Comparison of ENCODE assay signal across 26 cellular contexts in the genomic region with DNA sequence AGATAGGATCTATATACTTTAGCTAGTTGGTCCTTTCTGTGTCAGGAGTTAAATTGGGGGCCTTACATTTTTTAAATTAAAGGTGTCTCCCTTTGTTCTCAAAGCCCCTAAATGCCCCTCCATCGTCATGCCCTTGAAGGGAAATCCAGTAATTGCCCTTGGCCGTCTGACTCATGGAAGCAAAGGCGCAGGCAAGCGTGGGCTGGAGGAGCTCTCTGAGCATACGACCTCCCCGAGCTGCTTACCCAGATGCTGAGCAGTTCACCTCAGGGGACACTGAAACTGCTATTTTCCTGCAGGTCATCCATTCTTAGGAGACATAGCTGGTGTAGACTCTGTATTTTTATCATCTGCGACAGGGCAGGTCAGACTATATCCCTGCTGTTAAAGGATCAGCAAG. TPM values are rescaled to one million over a fixed set of nuclear protein-coding genes. Genes with fewer than 3 reads are reported as not detected.
"Had no signal": no experiment of that assay in that cellular context is flagged by ENCODE, and none has a peak within 500 bp of the region (broad histone marks: within the 10 kb centered on the region; RNA-seq: fewer than 3 reads in every experiment).

No MANE protein-coding gene starts in this region.

- H3K4me3 ChIP-seq: cardiac muscle cell, colonic mucosa, lower lobe of right lung, mucosa of descending colon, right lobe of liver, skin epidermis, uterus had no signal

- ATAC-seq: activated T-cell treated with anti-CD3 and anti-CD28 coated beads, Interleukin-2, amount 50 U/mL, for 72 hours; left lobe of liver; lower lobe of right lung; mucosa of descending colon; right lobe of liver; stimulated activated effector memory CD8-positive, alpha-beta T cell treated with anti-CD3 and anti-CD28 coated beads, Interleukin-12 subunit alpha, Interleukin-12 subunit beta, amount 100 ng/mL, for 72 hours; WTC11 had no signal

- DNase-seq: activated CD4-positive, alpha-beta memory T cell treated with anti-CD3 and anti-CD28 coated beads, Interleukin-2, amount 10 ng/mL, durations not matched to agents 7 days and 5 days; activated CD4-positive, alpha-beta T cell treated with anti-CD3 and anti-CD28 coated beads for 1 hour; activated CD4-positive, alpha-beta T cell treated with anti-CD3 and anti-CD28 coated beads, Interleukin-2, amount 10 ng/mL, durations not matched to agents 7 days and 5 days; activated naive CD4-positive, alpha-beta T cell treated with Interleukin-2 at 50 U/mL for 16 hours; activated T-cell treated with anti-CD3 and anti-CD28 coated beads, Interleukin-2, amount 50 U/mL, for 72 hours; aorta; cerebellar nuclear complex; colonic mucosa; effector memory CD4-positive, alpha-beta T cell; erythroblast; immature natural killer cell; kidney glomerular epithelial cell; lower lobe of right lung; mesendoderm; mucosa of descending colon; right lobe of liver; stimulated activated CD4-positive, alpha-beta T cell treated with anti-CD3 and anti-CD28 coated beads, Interleukin-4, amount 100 ng/mL, for 24 hours; T-helper 2 cell; uterus had no signal

RNA-seq across cellular contexts. Expression of gene PCSK1, which starts 23.0 kb away (rescaled TPM):
- total RNA-seq: activated CD4-positive, alpha-beta memory T cell treated with anti-CD3 and anti-CD28 coated beads, Interleukin-2, amount 10 ng/mL, durations not matched to agents 7 days and 5 days; activated CD4-positive, alpha-beta T cell treated with anti-CD3 and anti-CD28 coated beads, Interleukin-2, amount 10 ng/mL, durations not matched to agents 7 days and 5 days; activated T-cell treated with anti-CD3 and anti-CD28 coated beads, Interleukin-2, amount 50 U/mL, for 72 hours; cardiac muscle cell; left lobe of liver; natural killer cell treated with Interleukin-12 subunit alpha and Interleukin-12 subunit beta and Interleukin-15 and Interleukin-18, amount 100 ng/mL, for 72 hours; osteocyte; right lobe of liver had no signal
- polyA plus RNA-seq: cardiac muscle cell, immature natural killer cell had no signal
